Comparison of ENCODE assay signal across 8 cellular contexts in genomic region chr17:82098169-82098938, GRCh38. TPM values are rescaled to one million over a fixed set of nuclear protein-coding genes. Genes with fewer than 3 reads are reported as not detected.
A peak's percentile ranks its signal among the peaks of the same experiment; 100 is the strongest.
DNase-seq lines count a peak whose midpoint lies in the region; ATAC-seq and TF ChIP-seq lines count a peak whose summit lies in the region.

Gene FASN, minus strand, starts transcription at chr17:82098236. Its CDS starts 1,791 bp downstream, at chr17:82096445.

- ATAC-seq in GM21390 (IDR thresholded peaks at IDR 0.05; ENCODE audit: unreplicated experiment) = peak; percentile 62

- CTCF ChIA-PET in Calu3 (lab: Charles Lee) = interaction anchor here (1.0 kb wide), 1 partner anchor 139 kb away, joined by 3 read pairs; no protein-coding TSS in a partner anchor

- TF ChIP-seq CTCF in Calu3 (IDR thresholded peaks at IDR 0.05; ENCODE audit: unreplicated experiment) (no peak), endothelial cell (IDR thresholded peaks at IDR 0.05; ENCODE audit: unreplicated experiment) (no peak)

- no peaks in the 10 kb centered on the region for H3K9me3 ChIP-seq in HUES48 (ENCODE audit: control insufficient read depth, insufficient read depth, low read length)
- H3K9me3 ChIP-seq in NT2/D1 (ENCODE audit: insufficient read depth, low read length) = no peaks in the 10 kb centered on the region

- BruUV-seq in Calu3 (replicated peaks; lab: Mats Ljungman, UMichigan) = no TSS peak

- peak within 1 kb of the TSS; percentile 87 for H3K4me3 Mint-ChIP-seq in Calu3 (ENCODE audit: low read depth, unreplicated experiment)
- peak within 1 kb of the TSS; percentile 47 for H3K4me3 Mint-ChIP-seq in endothelial cell (ENCODE audit: unreplicated experiment)

- DNase-seq in Calu3 = peak; percentile 97
- DNase-seq in NT2/D1 (ENCODE audit: low read depth, low spot score) = peak; percentile 85
- DNase-seq in activated CD8-positive, alpha-beta memory T cell treated with anti-CD3 and anti-CD28 coated beads, Interleukin-2, amount 50 U/mL, for 1 hour (ENCODE audit: extremely low read depth) = peak; percentile 74
- peak; percentile 95 for DNase-seq in endothelial cell (ENCODE audit: low spot score)
- DNase-seq in middle frontal gyrus (ENCODE audit: extremely low spot score, low spot score) = peak; percentile 94
- peak; percentile 92 to 97 for DNase-seq in stimulated activated CD8-positive, alpha-beta memory T cell treated with anti-CD3 and anti-CD28 coated beads, Interleukin-2, amount 100 ng/mL, for 48 hours (ENCODE audit: low read depth in 2 of 2)

- H3K4me1 Mint-ChIP-seq in Calu3 (ENCODE audit: low read depth, unreplicated experiment) (peaks cover 9% of the 10 kb centered on the region), endothelial cell (ENCODE audit: unreplicated experiment) (no peaks in the 10 kb centered on the region)

- H3K36me3 ChIP-seq in HUES48 (ENCODE audit: control insufficient read depth, insufficient read depth, low read length) (peaks cover 26% of the 10 kb centered on the region), NT2/D1 (ENCODE audit: insufficient read depth, insufficient read length, low read length) (peaks cover 45% of the 10 kb centered on the region)

- H3K27ac ChIP-seq in HUES48 (ENCODE audit: low read depth, low read length) = peak within 1 kb of the TSS; percentile 97

- intact Hi-C loops in Calu3 (cut with micrococcal nuclease; ENCODE audit: unreplicated experiment) = no loop called here

- H3K27ac Mint-ChIP-seq in Calu3 (ENCODE audit: unreplicated experiment) (peak within 1 kb of the TSS; percentile 50), endothelial cell (ENCODE audit: unreplicated experiment) (no peak within 1 kb of the TSS)

- H3K36me3 Mint-ChIP-seq in Calu3 (ENCODE audit: insufficient read depth, unreplicated experiment) (peaks cover 74% of the 10 kb centered on the region), endothelial cell (ENCODE audit: low read depth, unreplicated experiment) (peaks cover 1% of the 10 kb centered on the region)

- H3K4me1 ChIP-seq in HUES48 (ENCODE audit: control insufficient read depth, insufficient read depth, low read length) = peaks cover 33% of the 10 kb centered on the region; the same call in 1 of the 2 replicates
- peaks cover 52% of the 10 kb centered on the region for H3K4me1 ChIP-seq in NT2/D1 (ENCODE audit: insufficient read depth, insufficient read length)

- H3K27me3 Mint-ChIP-seq in Calu3 (ENCODE audit: unreplicated experiment) (no peaks in the 10 kb centered on the region), endothelial cell (ENCODE audit: unreplicated experiment) (peaks cover 7% of the 10 kb centered on the region)

- H3K9ac ChIP-seq in HUES48 (ENCODE audit: low read depth, low read length) = peak within 1 kb of the TSS; percentile 83
- H3K9ac ChIP-seq in NT2/D1 (ENCODE audit: insufficient read length, low read depth) = peak within 1 kb of the TSS; percentile 99

- H3K9me3 Mint-ChIP-seq in Calu3 (ENCODE audit: low read depth, unreplicated experiment) = no peaks in the 10 kb centered on the region
- H3K9me3 Mint-ChIP-seq in endothelial cell (ENCODE audit: unreplicated experiment) = no peaks in the 10 kb centered on the region

- H3K4me3 ChIP-seq in HUES48 (ENCODE audit: low read depth, low read length) (peak within 1 kb of the TSS; percentile 82), NT2/D1 (ENCODE audit: insufficient read length, low read depth) (peak within 1 kb of the TSS; percentile 99)

- H3K27me3 ChIP-seq in HUES48 (ENCODE audit: control insufficient read depth, insufficient read depth, low read length) (no peaks in the 10 kb centered on the region), NT2/D1 (ENCODE audit: insufficient read depth, insufficient read length) (no peaks in the 10 kb centered on the region)

RNA-seq across cellular contexts. Expression of gene FASN, which starts in this region (rescaled TPM):
- total RNA-seq in Calu3 (2022) = 346 and 372 TPM in 2 replicates
- total RNA-seq in endothelial cell (ENCODE audit: unreplicated experiment) = 400 TPM

Comparison
In these comparisons a context has a peak if more than half of its experiments do, and no peak if none do; other contexts are left out.
1. Peak in every context shown above with its lines: DNase-seq, ATAC-seq, H3K4me3 ChIP-seq and H3K27ac ChIP-seq.